1 cellular context compared by ENCODE assay signal in the genomic region with DNA sequence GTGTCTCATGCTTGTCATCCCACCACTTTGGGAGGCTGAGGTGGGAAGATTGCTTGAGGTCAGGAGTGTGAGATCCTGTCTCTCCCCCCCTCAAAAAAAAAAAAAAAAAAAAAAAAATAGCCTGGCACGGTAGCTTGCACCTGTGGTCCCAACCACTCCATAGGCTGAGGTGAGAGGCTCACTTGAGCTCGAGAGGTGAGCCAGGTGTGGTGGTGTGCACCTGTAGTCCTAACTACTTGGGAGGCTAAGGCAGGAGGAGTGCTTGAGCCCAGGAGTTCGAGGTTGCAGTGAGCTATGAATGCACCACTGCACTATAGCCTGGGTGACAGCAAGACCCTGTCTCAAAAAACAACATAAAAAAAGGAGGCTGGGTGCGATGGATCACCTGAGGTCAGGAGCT.
TF ChIP-seq lines count a peak whose summit lies in the region.

No MANE protein-coding gene starts in this region.

TF ChIP-seq in HEK293, 187 proteins besides CTCF, POLR2A, EP300 and RAD21 (continued from another document):
- TF ChIP-seq, protein P1, sequence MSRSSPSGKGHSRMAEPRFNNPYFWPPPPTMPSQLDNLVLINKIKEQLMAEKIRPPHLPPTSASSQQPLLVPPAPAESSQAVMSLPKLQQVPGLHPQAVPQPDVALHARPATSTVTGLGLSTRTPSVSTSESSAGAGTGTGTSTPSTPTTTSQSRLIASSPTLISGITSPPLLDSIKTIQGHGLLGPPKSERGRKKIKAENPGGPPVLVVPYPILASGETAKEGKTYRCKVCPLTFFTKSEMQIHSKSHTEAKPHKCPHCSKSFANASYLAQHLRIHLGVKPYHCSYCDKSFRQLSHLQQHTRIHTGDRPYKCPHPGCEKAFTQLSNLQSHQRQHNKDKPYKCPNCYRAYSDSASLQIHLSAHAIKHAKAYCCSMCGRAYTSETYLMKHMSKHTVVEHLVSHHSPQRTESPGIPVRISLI (tag by site-specific recombination; IDR thresholded peaks at IDR 0.05), result 0 out of 2 replicates have a peak, but pooled peaks have one; percentile 17
- TF ChIP-seq, protein P2, sequence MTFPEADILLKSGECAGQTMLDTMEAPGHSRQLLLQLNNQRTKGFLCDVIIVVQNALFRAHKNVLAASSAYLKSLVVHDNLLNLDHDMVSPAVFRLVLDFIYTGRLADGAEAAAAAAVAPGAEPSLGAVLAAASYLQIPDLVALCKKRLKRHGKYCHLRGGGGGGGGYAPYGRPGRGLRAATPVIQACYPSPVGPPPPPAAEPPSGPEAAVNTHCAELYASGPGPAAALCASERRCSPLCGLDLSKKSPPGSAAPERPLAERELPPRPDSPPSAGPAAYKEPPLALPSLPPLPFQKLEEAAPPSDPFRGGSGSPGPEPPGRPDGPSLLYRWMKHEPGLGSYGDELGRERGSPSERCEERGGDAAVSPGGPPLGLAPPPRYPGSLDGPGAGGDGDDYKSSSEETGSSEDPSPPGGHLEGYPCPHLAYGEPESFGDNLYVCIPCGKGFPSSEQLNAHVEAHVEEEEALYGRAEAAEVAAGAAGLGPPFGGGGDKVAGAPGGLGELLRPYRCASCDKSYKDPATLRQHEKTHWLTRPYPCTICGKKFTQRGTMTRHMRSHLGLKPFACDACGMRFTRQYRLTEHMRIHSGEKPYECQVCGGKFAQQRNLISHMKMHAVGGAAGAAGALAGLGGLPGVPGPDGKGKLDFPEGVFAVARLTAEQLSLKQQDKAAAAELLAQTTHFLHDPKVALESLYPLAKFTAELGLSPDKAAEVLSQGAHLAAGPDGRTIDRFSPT (tag by site-specific recombination; IDR thresholded peaks at IDR 0.05), result no peak
- TF ChIP-seq ZNF23 (tag by site-specific recombination; IDR thresholded peaks at IDR 0.05; ENCODE audit: borderline replicate concordance), result no peak
- TF ChIP-seq, protein P3, sequence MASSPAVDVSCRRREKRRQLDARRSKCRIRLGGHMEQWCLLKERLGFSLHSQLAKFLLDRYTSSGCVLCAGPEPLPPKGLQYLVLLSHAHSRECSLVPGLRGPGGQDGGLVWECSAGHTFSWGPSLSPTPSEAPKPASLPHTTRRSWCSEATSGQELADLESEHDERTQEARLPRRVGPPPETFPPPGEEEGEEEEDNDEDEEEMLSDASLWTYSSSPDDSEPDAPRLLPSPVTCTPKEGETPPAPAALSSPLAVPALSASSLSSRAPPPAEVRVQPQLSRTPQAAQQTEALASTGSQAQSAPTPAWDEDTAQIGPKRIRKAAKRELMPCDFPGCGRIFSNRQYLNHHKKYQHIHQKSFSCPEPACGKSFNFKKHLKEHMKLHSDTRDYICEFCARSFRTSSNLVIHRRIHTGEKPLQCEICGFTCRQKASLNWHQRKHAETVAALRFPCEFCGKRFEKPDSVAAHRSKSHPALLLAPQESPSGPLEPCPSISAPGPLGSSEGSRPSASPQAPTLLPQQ (tag by site-specific recombination; IDR thresholded peaks at IDR 0.05), result no peak
